Comparison of ENCODE assay signal across 9 cellular contexts in the genomic region with DNA sequence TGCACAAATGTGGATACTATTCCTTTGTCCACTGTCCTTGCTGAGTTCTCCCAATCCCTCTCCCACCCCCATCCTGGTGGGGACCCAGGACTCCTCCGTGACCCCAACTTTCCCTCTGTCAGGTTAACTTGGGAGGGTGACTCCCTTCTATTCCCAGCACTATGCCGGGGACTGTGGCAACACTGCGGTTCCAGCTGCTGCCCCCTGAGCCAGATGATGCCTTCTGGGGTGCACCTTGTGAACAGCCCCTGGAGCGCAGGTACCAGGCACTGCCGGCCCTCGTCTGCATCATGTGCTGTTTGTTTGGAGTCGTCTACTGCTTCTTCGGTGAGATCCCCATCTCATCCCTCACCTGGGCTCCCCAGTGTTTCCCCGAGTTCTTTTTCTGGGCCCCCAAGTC. TPM values are rescaled to one million over a fixed set of nuclear protein-coding genes. Genes with fewer than 3 reads are reported as not detected.
DNase-seq lines count a peak whose midpoint lies in the region; ATAC-seq and TF ChIP-seq lines count a peak whose summit lies in the region.
"Had no signal": no experiment of that assay in that cellular context is flagged by ENCODE, and none has a peak within 500 bp of the region (broad histone marks: within the 10 kb centered on the region; RNA-seq: fewer than 3 reads in every experiment).

No MANE protein-coding gene starts in this region.

- H3K4me3 Mint-ChIP-seq in CD4-positive, alpha-beta T cell: peak overlapping the region; percentile 78
- H3K4me3 Mint-ChIP-seq in effector memory CD8-positive, alpha-beta T cell: peak overlapping the region; percentile 82 to 83

- peaks cover 9% of the 10 kb centered on the region for H3K27me3 Mint-ChIP-seq in CD4-positive, alpha-beta T cell
- H3K27me3 Mint-ChIP-seq in effector memory CD8-positive, alpha-beta T cell: peaks cover 7 to 25% of the 10 kb centered on the region in 2 donors

- ATAC-seq in CD4-positive, alpha-beta T cell (ENCODE audit: poor library complexity): no peak
- ATAC-seq in effector memory CD8-positive, alpha-beta T cell (replicated peaks): no peak
- ATAC-seq in GM21786 (IDR thresholded peaks at IDR 0.05; ENCODE audit: unreplicated experiment) (no peak), HG03442 (IDR thresholded peaks at IDR 0.05; ENCODE audit: unreplicated experiment) (no peak)

- CTCF ChIA-PET in CD4-positive, alpha-beta T cell (lab: Charles Lee): interaction anchor here (1.0 to 1.8 kb wide), 2 partner anchors 15 to 157 kb away, joined by 3 to 10 read pairs; a partner anchor contains a TSS

- H3K4me1 Mint-ChIP-seq in CD4-positive, alpha-beta T cell (ENCODE audit: low read depth): peaks cover 22% of the 10 kb centered on the region
- peaks cover 13 to 22% of the 10 kb centered on the region in 2 donors for H3K4me1 Mint-ChIP-seq in effector memory CD8-positive, alpha-beta T cell (ENCODE audit: low read depth in 2 of 2)

- H3K9me3 ChIP-seq in CD4-positive, alpha-beta T cell (ENCODE audit: control insufficient read depth, low read length): no peaks in the 10 kb centered on the region
- no peaks in the 10 kb centered on the region for H3K9me3 ChIP-seq in MM.1S (replicated peaks; ENCODE audit: insufficient read depth, low read length)
- H3K9me3 ChIP-seq in ovary: no peaks in the 10 kb centered on the region

- peak overlapping the region; percentile 12 for H3K27ac Mint-ChIP-seq in CD4-positive, alpha-beta T cell
- H3K27ac Mint-ChIP-seq in effector memory CD8-positive, alpha-beta T cell: peak overlapping the region in 1 of 2 donors; percentile 71

- H3K36me3 ChIP-seq in MM.1S (replicated peaks; ENCODE audit: insufficient read depth, low read length): no peaks in the 10 kb centered on the region
- H3K36me3 ChIP-seq in ovary: no peaks in the 10 kb centered on the region

- POLR2A ChIA-PET in CD4-positive, alpha-beta T cell (lab: Charles Lee): interaction anchor here (1.0 to 2.5 kb wide), 3 partner anchors 8 to 157 kb away, joined by 3 to 17 read pairs (median 13); a partner anchor contains a TSS

- no peak overlapping the region for H3K9ac ChIP-seq in MM.1S (ENCODE audit: low read length)

- H3F3A ChIP-seq in MM.1S (ENCODE audit: insufficient read depth, low read length): peaks cover 9% of the 10 kb centered on the region

- no peaks in the 10 kb centered on the region for H4K20me1 ChIP-seq in MM.1S (ENCODE audit: insufficient read depth, low read length)

- H2AFZ ChIP-seq in MM.1S (ENCODE audit: low read length): no peak overlapping the region

- H3K36me3 Mint-ChIP-seq in CD4-positive, alpha-beta T cell (ENCODE audit: low read depth): peaks cover 6% of the 10 kb centered on the region
- peaks cover 3% of the 10 kb centered on the region for H3K36me3 Mint-ChIP-seq in effector memory CD8-positive, alpha-beta T cell (ENCODE audit: insufficient read depth)

- H3K9me2 ChIP-seq in MM.1S (replicated peaks; ENCODE audit: insufficient read depth, low read length): no peaks in the 10 kb centered on the region

- DNase-seq in CD4-positive, alpha-beta T cell: peak in 1 of 10 experiments; percentile 8
- DNase-seq in MM.1S (no peak), ovary (peak in 1 of 5 donors; percentile 52), T-helper 9 cell (no peak), NCI-H345 treated with DMSO at 0.1 percent for 48 hours (lab: John Stamatoyannopoulos, UW; ENCODE audit: unreplicated experiment) (no peak)
- no peak for DNase-seq in effector memory CD8-positive, alpha-beta T cell

- TF ChIP-seq CTCF in CD4-positive, alpha-beta T cell (IDR thresholded peaks at IDR 0.05): no peak
- TF ChIP-seq CTCF in MM.1S (IDR thresholded peaks at IDR 0.05; ENCODE audit: low read length): no peak
- no peak for TF ChIP-seq CTCF in ovary (IDR thresholded peaks at IDR 0.05)

- no peak overlapping the region for H3K27ac ChIP-seq in CD4-positive, alpha-beta T cell (ENCODE audit: low read depth, low read length)
- H3K27ac ChIP-seq in MM.1S (ENCODE audit: low read length) (no peak overlapping the region), ovary (peak overlapping the region; percentile 88 to 95)

- 19 to 35% (median 25%) methylated on average over 9 of the region's 9 CpGs for WGBS in ovary, 3 donors

- H3K4me3 ChIP-seq in MM.1S (ENCODE audit: low read length): peak overlapping the region; percentile 84; the same call in 1 of the 2 replicates
- peak overlapping the region; percentile 82 for H3K4me3 ChIP-seq in ovary

- no peaks in the 10 kb centered on the region for H3K27me3 ChIP-seq in CD4-positive, alpha-beta T cell (ENCODE audit: control insufficient read depth, insufficient read depth, low read length)
- H3K27me3 ChIP-seq in MM.1S (replicated peaks; ENCODE audit: insufficient read depth, low read length) (no peaks in the 10 kb centered on the region), ovary (no peaks in the 10 kb centered on the region)

- no peaks in the 10 kb centered on the region for H3K9me3 Mint-ChIP-seq in CD4-positive, alpha-beta T cell
- H3K9me3 Mint-ChIP-seq in effector memory CD8-positive, alpha-beta T cell: no peaks in the 10 kb centered on the region

- H3K4me1 ChIP-seq in MM.1S (ENCODE audit: low read length) (0 out of 2 replicates have a peak, but pooled peaks cover 4% of the 10 kb centered on the region), ovary (ENCODE audit: insufficient read depth) (peaks cover 9% of the 10 kb centered on the region)

- TF ChIP-seq POLR2A in ovary (IDR thresholded peaks at IDR 0.05): no peak

- TF ChIP-seq EP300 in ovary (IDR thresholded peaks at IDR 0.05): no peak

- peak overlapping the region; percentile 79 for H3K4me2 ChIP-seq in MM.1S (ENCODE audit: low read depth, low read length)

- H3K79me2 ChIP-seq in MM.1S (ENCODE audit: low read length): peaks cover 11% of the 10 kb centered on the region

- intact Hi-C loops in CD4-positive, alpha-beta T cell (cut with DNase I, micrococcal nuclease): loop anchor here in 1 of 2 experiments (2.0 to 10.0 kb wide), 6 partner anchors 52 to 980 kb away; a partner anchor contains a TSS
- intact Hi-C loops in ovary (cut with DNase I): loop anchor here in 2 of 4 donors (5.0 kb wide), 2 partner anchors 98 to 143 kb away; no protein-coding TSS in a partner anchor

RNA-seq across cellular contexts. Expression of a gene that starts 0.7 kb away (rescaled TPM):
- total RNA-seq in CD4-positive, alpha-beta T cell: under 1 TPM; 0.47 to 0.91 TPM
- 10 to 100 TPM in 6 of 7 donors, 1 to 10 TPM in 1; 5.8 to 22.7 (median 10.7) TPM for total RNA-seq in ovary
- 1 to 10 TPM in 1 of 2 donors, under 1 TPM in 1; 0.62 to 6.5 TPM for polyA plus RNA-seq in ovary

RNA-seq across cellular contexts. Expression of a gene that starts 1.0 kb away (rescaled TPM):
- total RNA-seq in CD4-positive, alpha-beta T cell: 1 to 10 TPM; 6.5 to 7.1 TPM
- total RNA-seq in ovary: 100 to 1,000 TPM in 6 of 7 donors, 10 to 100 TPM in 1; 89.4 to 181 (median 135) TPM
- 10 to 100 TPM in 1 of 2 donors, 1 to 10 TPM in 1; 4.0 to 76.0 TPM for polyA plus RNA-seq in ovary

RNA-seq across cellular contexts. Expression of a gene that starts 26.8 kb away (rescaled TPM):
- total RNA-seq in CD4-positive, alpha-beta T cell: under 1 TPM; 0.31 to 0.49 TPM
- total RNA-seq in ovary: 100 to 1,000 TPM; 230 to 740 (median 473) TPM
- polyA plus RNA-seq in ovary: 100 to 1,000 TPM in 1 of 2 donors, 10 to 100 TPM in 1; 53.2 to 431 TPM

RNA-seq across cellular contexts. Expression of a gene that starts 27.5 kb away (rescaled TPM):
- not detected for total RNA-seq in CD4-positive, alpha-beta T cell
- 100 to 1,000 TPM in 2 of 7 donors, 10 to 100 TPM in 5; 38.4 to 165 (median 78.3) TPM for total RNA-seq in ovary
- 100 to 1,000 TPM in 1 of 2 donors, 10 to 100 TPM in 1; 96.3 to 162 TPM for polyA plus RNA-seq in ovary
- total RNA-seq: T-helper 1 cell treated with Interleukin-12 subunit alpha and Interleukin-12 subunit beta and Interleukin-4 antibody, amounts not matched to agents 30 ng/mL and 1 ng/mL, for 36 hours had no signal

RNA-seq across cellular contexts. Expression of a gene that starts 30.3 kb away (rescaled TPM):
- under 1 TPM; 0.08 to 0.17 TPM for total RNA-seq in CD4-positive, alpha-beta T cell
- total RNA-seq in ovary: under 1 TPM in 3 of 7 donors, not detected in 4; 0.10 to 0.28 (median 0.24) TPM
- under 1 TPM in 1 of 2 donors, not detected in 1; 0.05 TPM for polyA plus RNA-seq in ovary
- total RNA-seq: T-helper 1 cell treated with Interleukin-12 subunit alpha and Interleukin-12 subunit beta and Interleukin-4 antibody, amounts not matched to agents 30 ng/mL and 1 ng/mL, for 36 hours had no signal

Comparison
In these comparisons a context has a peak if more than half of its experiments do, and no peak if none do; other contexts are left out.
1. H3K27ac ChIP-seq: peak in ovary (2 of 2); none in CD4-positive, alpha-beta T cell (single experiment) and MM.1S (single experiment).
2. RNA of a gene that starts 1.0 kb away (total RNA-seq): 89.4 to 181 TPM in ovary; 6.5 to 7.1 TPM in CD4-positive, alpha-beta T cell; every median in the first group is over 10 times any median in the second.
3. RNA of a gene that starts 26.8 kb away (total RNA-seq): 230 to 740 TPM in ovary; 0.31 to 0.49 TPM in CD4-positive, alpha-beta T cell; every median in the first group is over 100 times any median in the second.